1 cellular context compared by ENCODE assay signal in genomic region chr10:75707080-75707840, GRCh38.
TF ChIP-seq lines count a peak whose summit lies in the region.

No MANE protein-coding gene starts in this region.

TF ChIP-seq in H1, 55 proteins besides CTCF, POLR2A, EP300 and RAD21 (continued from another document):
- TF ChIP-seq CHD7 (IDR thresholded peaks at IDR 0.05; ENCODE audit: insufficient replicate concordance, low read length): no peak
- TF ChIP-seq CHD2 (IDR thresholded peaks at IDR 0.05; ENCODE audit: low read length): no peak
- no peak for TF ChIP-seq TAF1 (IDR thresholded peaks at IDR 0.05; ENCODE audit: low read depth, low read length)
- TF ChIP-seq CBX5 (IDR thresholded peaks at IDR 0.05; ENCODE audit: low read depth, low read length): no peak
- no peak for TF ChIP-seq GTF2F1 (IDR thresholded peaks at IDR 0.05; ENCODE audit: borderline replicate concordance, low read depth, low read length)
- TF ChIP-seq KDM5A (IDR thresholded peaks at IDR 0.05; ENCODE audit: low read length): no peak
TF ChIP-seq in H1: peak in this region for 0.
